8 cellular contexts compared by ENCODE assay signal in the genomic region with DNA sequence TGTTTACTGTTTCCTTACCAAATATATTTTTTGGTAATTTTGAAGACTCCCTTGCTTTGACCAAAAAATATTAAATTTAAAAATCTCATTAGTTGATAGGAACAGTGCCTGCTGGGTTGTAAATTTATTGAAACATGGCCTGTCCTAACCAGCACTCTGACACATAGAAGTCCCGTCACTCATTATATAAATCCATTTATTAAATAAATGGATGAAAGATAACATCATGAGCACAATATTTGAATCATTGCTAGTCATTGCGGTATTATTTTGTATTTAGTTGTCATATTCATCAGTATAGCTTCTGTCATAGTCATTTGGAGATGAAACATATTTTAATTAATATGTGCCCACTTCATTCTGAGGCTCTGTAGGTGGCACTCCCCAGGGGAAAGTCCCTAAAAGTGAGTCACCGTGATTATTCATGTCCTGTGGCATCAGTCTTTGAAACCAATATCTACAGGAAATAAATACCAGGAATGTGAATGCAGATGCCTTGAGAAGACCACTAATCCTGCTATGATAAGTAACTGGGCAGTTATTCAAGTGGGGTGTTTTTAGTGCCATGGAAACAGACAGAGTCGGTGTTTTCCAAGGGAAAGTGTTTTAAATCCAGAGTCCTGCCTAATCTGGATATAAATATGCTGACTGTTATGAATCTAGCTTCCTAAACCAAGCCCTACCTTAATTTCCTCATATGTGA.
A peak's percentile ranks its signal among the peaks of the same experiment; 100 is the strongest.
DNase-seq lines count a peak whose midpoint lies in the region; ATAC-seq and TF ChIP-seq lines count a peak whose summit lies in the region.

No MANE protein-coding gene starts in this region.

- CTCF ChIA-PET in activated CD8-positive, alpha-beta T cell treated with anti-CD3 and anti-CD28 coated beads for 36 hours (lab: Charles Lee), result interaction anchor here (1.0 to 2.2 kb wide), 4 partner anchors 7 to 630 kb away, joined by 3 to 7 read pairs (median 4); no protein-coding TSS in a partner anchor
- CTCF ChIA-PET in OCI-LY7 (lab: Charles Lee; ENCODE audit: unreplicated experiment), result no interaction called here

- no peak overlapping the region for H3K4me2 ChIP-seq in OCI-LY7 (ENCODE audit: low read length)

- no peak overlapping the region for H3K4me3 ChIP-seq in left ventricle myocardium inferior
- no peak overlapping the region for H3K4me3 ChIP-seq in OCI-LY7 (ENCODE audit: low read depth, low read length, poor library complexity, severe bottlenecking)

- H3K36me3 ChIP-seq in left ventricle myocardium inferior, result no peaks in the 10 kb centered on the region
- no peaks in the 10 kb centered on the region for H3K36me3 ChIP-seq in OCI-LY7 (ENCODE audit: insufficient read depth, low read length)

- no TSS peak for BruUV-seq in OCI-LY7 (replicated peaks; lab: Mats Ljungman, UMichigan)

- DNase-seq in Right ventricle myocardium superior, result no peak
- no peak for DNase-seq in left ventricle myocardium inferior
- peak; percentile 73 for DNase-seq in activated CD8-positive, alpha-beta T cell treated with anti-CD3 and anti-CD28 coated beads for 36 hours
- DNase-seq in glomerular endothelial cell (ENCODE audit: extremely low read depth, low read depth, low spot score), result peak; percentile 93
- DNase-seq in stimulated activated CD4-positive, alpha-beta T cell treated with anti-CD3 and anti-CD28 coated beads, TNF-alpha, amount 100 ng/mL, for 48 hours (ENCODE audit: low read depth in 3 of 3), result peak in 2 of 3 donors; percentile 24 to 36
- DNase-seq in NCI-H345 (lab: John Stamatoyannopoulos, UW), result no peak
- no peak for DNase-seq in OCI-LY7 (ENCODE audit: low spot score)

- H4K20me1 ChIP-seq in OCI-LY7 (ENCODE audit: insufficient read depth, low read length), result no peaks in the 10 kb centered on the region

- POLR2A ChIA-PET in activated CD8-positive, alpha-beta T cell treated with anti-CD3 and anti-CD28 coated beads for 36 hours (lab: Charles Lee), result interaction anchor here (0.7 to 1.2 kb wide), 5 partner anchors 8 to 339 kb away, joined by 3 to 5 read pairs (median 3); no protein-coding TSS in a partner anchor
- POLR2A ChIA-PET in OCI-LY7 (lab: Charles Lee), result no interaction called here

- H2AFZ ChIP-seq in OCI-LY7 (ENCODE audit: low read length), result no peak overlapping the region

- no peaks in the 10 kb centered on the region for H3K9me3 Mint-ChIP-seq in activated CD8-positive, alpha-beta T cell treated with anti-CD3 and anti-CD28 coated beads for 36 hours

- H3K27ac ChIP-seq in left ventricle myocardium inferior (replicated peaks) (no peak overlapping the region), OCI-LY7 (ENCODE audit: low read depth, low read length, poor library complexity, severe bottlenecking) (no peak overlapping the region)

- H3K9me2 ChIP-seq in OCI-LY7 (ENCODE audit: insufficient read depth, low read length), result no peaks in the 10 kb centered on the region

- ATAC-seq in Right ventricle myocardium superior (ENCODE audit: poor library complexity), result peak; percentile 13
- ATAC-seq in activated CD8-positive, alpha-beta T cell treated with anti-CD3 and anti-CD28 coated beads for 36 hours, result peak; percentile 76
- ATAC-seq in GM21367 (IDR thresholded peaks at IDR 0.05; ENCODE audit: unreplicated experiment), result no peak

- no peak overlapping the region for H3K4me3 Mint-ChIP-seq in activated CD8-positive, alpha-beta T cell treated with anti-CD3 and anti-CD28 coated beads for 36 hours

- H3K4me1 Mint-ChIP-seq in activated CD8-positive, alpha-beta T cell treated with anti-CD3 and anti-CD28 coated beads for 36 hours (ENCODE audit: low read depth), result peaks cover 34% of the 10 kb centered on the region

- H3K9me3 ChIP-seq in left ventricle myocardium inferior (replicated peaks) (no peaks in the 10 kb centered on the region), OCI-LY7 (ENCODE audit: low read length) (no peaks in the 10 kb centered on the region)

- peaks cover 16% of the 10 kb centered on the region for H3K4me1 ChIP-seq in left ventricle myocardium inferior
- no peaks in the 10 kb centered on the region for H3K4me1 ChIP-seq in OCI-LY7 (ENCODE audit: insufficient read depth, low read length, poor library complexity, severe bottlenecking)

- TF ChIP-seq CTCF in left ventricle myocardium inferior (IDR thresholded peaks at IDR 0.05; ENCODE audit: borderline replicate concordance) (no peak), OCI-LY7 (conservative IDR thresholded peaks at IDR 0.05; ENCODE audit: low read length) (no peak)
- no peak for TF ChIP-seq CTCF in activated CD8-positive, alpha-beta T cell treated with anti-CD3 and anti-CD28 coated beads for 36 hours (IDR thresholded peaks at IDR 0.05)

- H3K36me3 Mint-ChIP-seq in activated CD8-positive, alpha-beta T cell treated with anti-CD3 and anti-CD28 coated beads for 36 hours (ENCODE audit: low read depth), result no peaks in the 10 kb centered on the region

- peak overlapping the region; percentile 93 for H3K27ac Mint-ChIP-seq in activated CD8-positive, alpha-beta T cell treated with anti-CD3 and anti-CD28 coated beads for 36 hours

- intact Hi-C loops in Right ventricle myocardium superior (cut with DNase I) (loop anchor here (5.0 to 10.0 kb wide), 3 partner anchors 175 to 568 kb away; no protein-coding TSS in a partner anchor), left ventricle myocardium inferior (cut with micrococcal nuclease) (loop anchor here (5.0 to 10.0 kb wide), 3 partner anchors 178 to 625 kb away; no protein-coding TSS in a partner anchor), OCI-LY7 (cut with micrococcal nuclease; ENCODE audit: unreplicated experiment) (loop anchor here (10.0 kb wide), 1 partner anchor 175 kb away; no protein-coding TSS in a partner anchor)
- intact Hi-C loops in activated CD8-positive, alpha-beta T cell treated with anti-CD3 and anti-CD28 coated beads for 36 hours (cut with micrococcal nuclease), result loop anchor here (5.0 to 10.0 kb wide), 3 partner anchors 175 to 558 kb away; no protein-coding TSS in a partner anchor

- H3K27me3 ChIP-seq in left ventricle myocardium inferior (ENCODE audit: low read depth), result no peaks in the 10 kb centered on the region

- peaks cover 12% of the 10 kb centered on the region for H3K27me3 Mint-ChIP-seq in activated CD8-positive, alpha-beta T cell treated with anti-CD3 and anti-CD28 coated beads for 36 hours

- no peaks in the 10 kb centered on the region for H3K79me2 ChIP-seq in OCI-LY7 (ENCODE audit: insufficient read depth, low read depth, low read length)

Comparison
In these comparisons a context has a peak if more than half of its experiments do, and no peak if none do; other contexts are left out.
1. DNase-seq: peak in activated CD8-positive, alpha-beta T cell treated with anti-CD3 and anti-CD28 coated beads for 36 hours (single experiment), glomerular endothelial cell (single experiment) and stimulated activated CD4-positive, alpha-beta T cell treated with anti-CD3 and anti-CD28 coated beads, TNF-alpha, amount 100 ng/mL, for 48 hours (2 of 3); none in Right ventricle myocardium superior (single experiment), left ventricle myocardium inferior (single experiment), NCI-H345 (single experiment) and OCI-LY7 (single experiment).